In the genomic region with DNA sequence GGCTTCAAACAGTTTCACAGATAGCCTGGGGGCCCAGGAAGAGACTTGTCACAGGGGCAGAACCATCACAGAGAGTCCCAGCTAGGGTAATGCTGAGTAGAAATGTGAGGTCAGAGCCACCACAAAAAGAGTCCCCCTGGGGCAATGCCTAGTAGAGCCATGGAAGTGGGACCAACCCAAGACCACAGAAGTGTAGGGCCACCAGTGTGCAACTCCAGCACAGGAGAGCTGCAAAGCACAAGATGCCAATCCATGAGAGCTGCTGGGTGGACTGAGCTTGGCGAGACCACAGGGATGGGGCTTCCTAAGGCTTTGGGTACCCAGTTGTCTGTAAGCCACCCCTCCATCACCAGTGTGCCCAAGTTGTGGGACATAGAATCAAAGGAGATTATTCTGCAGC, we compare ENCODE assay signal across 25 cellular contexts.
"Had no signal": no experiment of that assay in that cellular context is flagged by ENCODE, and none has a peak within 500 bp of the region (broad histone marks: within the 10 kb centered on the region; RNA-seq: fewer than 3 reads in every experiment).

No MANE protein-coding gene starts in this region.

- H3K4me1 Mint-ChIP-seq: activated CD4-positive, alpha-beta T cell treated with anti-CD3 and anti-CD28 coated beads for 36 hours; activated CD4-positive, alpha-beta T cell treated with anti-CD3 and anti-CD28 coated beads, Interleukin-2, amount 10 ng/mL, durations not matched to agents 24 days and 14 days; central memory CD8-positive, alpha-beta T cell had no signal

- H3K27ac Mint-ChIP-seq: activated CD4-positive, alpha-beta memory T cell treated with anti-CD3 and anti-CD28 coated beads for 36 hours; activated CD4-positive, alpha-beta T cell treated with anti-CD3 and anti-CD28 coated beads for 36 hours; activated CD4-positive, alpha-beta T cell treated with anti-CD3 and anti-CD28 coated beads, Interleukin-2, amount 10 ng/mL, durations not matched to agents 24 days and 14 days; activated naive CD8-positive, alpha-beta T cell; activated T-cell treated with anti-CD3 and anti-CD28 coated beads, Interleukin-2, amount 50 U/mL, for 24 hours; activated T-cell treated with anti-CD3 and anti-CD28 coated beads, Interleukin-2, amount 50 U/mL, for 72 hours had no signal

- H3K9me3 ChIP-seq: colonic mucosa, esophagus squamous epithelium, gastroesophageal sphincter had no signal

- H3K27me3 Mint-ChIP-seq: activated CD4-positive, alpha-beta T cell treated with anti-CD3 and anti-CD28 coated beads, Interleukin-2, amount 10 ng/mL, durations not matched to agents 24 days and 14 days; central memory CD8-positive, alpha-beta T cell had no signal

- H3K27ac ChIP-seq: brain microvascular endothelial cell, colonic mucosa, epithelial cell of prostate, esophagus squamous epithelium, gastroesophageal sphincter had no signal

- DNase-seq: activated CD4-positive, alpha-beta memory T cell treated with anti-CD3 and anti-CD28 coated beads for 36 hours; activated CD4-positive, alpha-beta T cell treated with anti-CD3 and anti-CD28 coated beads for 36 hours; activated CD4-positive, alpha-beta T cell treated with anti-CD3 and anti-CD28 coated beads, Interleukin-2, amount 10 ng/mL, durations not matched to agents 24 days and 14 days; activated CD4-positive, CD25-positive, alpha-beta regulatory T cell; activated CD4-positive, CD25-positive, alpha-beta regulatory T cell treated with anti-CD3 and anti-CD28 coated beads, Interleukin-2, amount 50 U/mL, for 72 hours; activated CD8-positive, alpha-beta memory T cell treated with anti-CD3 and anti-CD28 coated beads, Interleukin-2, amount 50 U/mL, for 48 hours; activated effector memory CD4-positive, alpha-beta T cell treated with Interleukin-2 at 50 U/mL for 16 hours; activated gamma-delta T cell treated with Interleukin-2 at 50 U/mL for 16 hours; activated naive CD4-positive, alpha-beta T cell treated with anti-CD3 and anti-CD28 coated beads, Interleukin-2, amount 50 U/mL, for 16 hours; activated naive CD4-positive, alpha-beta T cell treated with Interleukin-2 at 50 U/mL for 16 hours; activated T-cell treated with anti-CD3 and anti-CD28 coated beads for 4 hours; activated T-cell treated with anti-CD3 and anti-CD28 coated beads, Interleukin-2, amount 50 U/mL, for 24 hours; activated T-cell treated with anti-CD3 and anti-CD28 coated beads, Interleukin-2, amount 50 U/mL, for 72 hours; amniotic stem cell; anterior cingulate cortex; brain microvascular endothelial cell; colonic mucosa; effector CD8-positive, alpha-beta T cell; esophagus squamous epithelium; foreskin melanocyte; T-helper 2 cell had no signal

- H3K27me3 ChIP-seq: brain microvascular endothelial cell, colonic mucosa, esophagus squamous epithelium, gastroesophageal sphincter had no signal

- H3K4me3 ChIP-seq: colonic mucosa, esophagus squamous epithelium, gastroesophageal sphincter had no signal

- H3K36me3 Mint-ChIP-seq: activated CD4-positive, alpha-beta memory T cell treated with anti-CD3 and anti-CD28 coated beads for 36 hours; activated naive CD8-positive, alpha-beta T cell had no signal

- ATAC-seq: activated CD4-positive, alpha-beta T cell treated with anti-CD3 and anti-CD28 coated beads for 36 hours; activated T-cell treated with anti-CD3 and anti-CD28 coated beads, Interleukin-2, amount 50 U/mL, for 72 hours; gastroesophageal sphincter had no signal

- H3K4me3 Mint-ChIP-seq: activated CD4-positive, alpha-beta memory T cell treated with anti-CD3 and anti-CD28 coated beads for 36 hours; activated CD4-positive, alpha-beta T cell treated with anti-CD3 and anti-CD28 coated beads for 36 hours; activated CD4-positive, alpha-beta T cell treated with anti-CD3 and anti-CD28 coated beads, Interleukin-2, amount 10 ng/mL, durations not matched to agents 24 days and 14 days; activated naive CD8-positive, alpha-beta T cell; activated T-cell treated with anti-CD3 and anti-CD28 coated beads, Interleukin-2, amount 50 U/mL, for 24 hours; activated T-cell treated with anti-CD3 and anti-CD28 coated beads, Interleukin-2, amount 50 U/mL, for 72 hours; central memory CD8-positive, alpha-beta T cell had no signal

- H3K9me3 Mint-ChIP-seq: activated CD4-positive, alpha-beta memory T cell treated with anti-CD3 and anti-CD28 coated beads for 36 hours; activated CD4-positive, alpha-beta T cell treated with anti-CD3 and anti-CD28 coated beads, Interleukin-2, amount 10 ng/mL, durations not matched to agents 24 days and 14 days; activated T-cell treated with anti-CD3 and anti-CD28 coated beads, Interleukin-2, amount 50 U/mL, for 24 hours; activated T-cell treated with anti-CD3 and anti-CD28 coated beads, Interleukin-2, amount 50 U/mL, for 72 hours; central memory CD8-positive, alpha-beta T cell had no signal

- H3K36me3 ChIP-seq: brain microvascular endothelial cell, colonic mucosa, esophagus squamous epithelium, gastroesophageal sphincter had no signal

- H3K4me1 ChIP-seq: colonic mucosa, esophagus squamous epithelium, gastroesophageal sphincter had no signal
